ENCODE assay signal across 8 cellular contexts in the genomic region with DNA sequence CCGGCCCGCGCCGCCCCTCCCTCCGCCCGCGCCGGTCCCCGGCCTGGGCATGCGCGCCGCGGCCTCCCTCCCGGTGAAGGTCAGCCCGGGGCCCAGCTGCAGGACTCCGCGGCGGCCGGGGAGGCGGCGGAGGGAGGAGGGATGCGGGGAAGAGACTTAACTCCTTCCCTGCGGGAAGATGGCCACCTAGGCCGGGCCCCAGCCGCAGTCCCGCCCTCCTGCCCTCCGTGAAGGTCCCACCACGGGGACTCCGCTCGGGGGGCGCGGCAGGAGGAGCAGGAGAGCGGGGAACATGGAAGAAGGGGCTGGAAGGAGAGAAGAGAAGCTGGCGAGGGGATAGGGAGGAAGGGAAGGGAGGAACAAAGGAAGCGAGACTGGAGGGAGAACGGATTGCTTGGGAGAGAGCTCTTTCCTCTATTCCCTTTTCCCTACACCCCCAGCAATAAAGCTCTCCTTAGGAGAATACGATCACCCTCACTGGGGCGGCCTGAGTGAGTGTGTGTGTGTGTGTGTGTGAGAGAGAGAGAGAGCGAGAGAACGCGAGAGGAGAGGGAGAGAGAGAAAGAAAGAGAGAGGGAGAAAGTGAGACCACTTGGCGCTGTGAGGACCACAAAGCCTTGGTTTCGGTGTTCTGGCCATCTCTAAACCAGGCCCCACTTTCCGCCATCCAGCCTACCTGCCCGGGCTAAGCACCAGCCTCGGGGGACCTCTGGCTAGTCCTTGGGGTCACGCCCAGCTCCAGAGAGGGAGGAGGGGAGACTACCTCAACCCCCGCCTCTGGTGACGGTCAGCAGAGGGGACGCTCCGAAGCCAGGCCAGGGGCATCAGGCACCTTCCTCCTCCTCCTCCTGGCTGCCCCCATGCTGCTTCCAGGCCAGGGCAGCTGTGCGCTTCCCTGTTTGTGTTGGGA. TPM values are rescaled to one million over a fixed set of nuclear protein-coding genes. Genes with fewer than 3 reads are reported as not detected.
DNase-seq lines count a peak whose midpoint lies in the region; ATAC-seq and TF ChIP-seq lines count a peak whose summit lies in the region.

No MANE protein-coding gene starts in this region.

- H3K36me3 ChIP-seq in tibial nerve: no peaks in the 10 kb centered on the region

- H3K27ac ChIP-seq in tibial nerve: peak overlapping the region; percentile 84 to 99 (median 93)

- H3K9me3 ChIP-seq in tibial nerve: no peaks in the 10 kb centered on the region

- H3K27me3 ChIP-seq in tibial nerve: no peaks in the 10 kb centered on the region

- H3K4me1 ChIP-seq in tibial nerve: peaks cover 0 to 52% (median 26%) of the 10 kb centered on the region in 4 donors

- peak in 1 of 2 donors; percentile 6 for TF ChIP-seq POLR2A in tibial nerve (IDR thresholded peaks at IDR 0.05)

- TF ChIP-seq CTCF in epithelial cell of esophagus (IDR thresholded peaks at IDR 0.05; ENCODE audit: insufficient read depth, low read depth, low read length, missing control alignments) (no peak), tibial nerve (IDR thresholded peaks at IDR 0.05) (no peak)

- no peak for ATAC-seq in GM21529 (IDR thresholded peaks at IDR 0.05; ENCODE audit: unreplicated experiment)

- H3K4me3 ChIP-seq in epithelial cell of esophagus (ENCODE audit: low read length) (peak overlapping the region; percentile 53), tibial nerve (peak overlapping the region; percentile 52 to 90 (median 71))

- peak in 1 of 2 donors; percentile 68 for TF ChIP-seq EP300 in tibial nerve (IDR thresholded peaks at IDR 0.05)

- 4 to 5% methylated on average over 29 to 48 of the region's 52 CpGs for WGBS in tibial nerve, 2 donors

- DNase-seq in NCI-H146 (lab: John Stamatoyannopoulos, UW) (peak; percentile 56), NCI-H146 treated with DMSO at 0.1 percent for 48 hours (lab: John Stamatoyannopoulos, UW; ENCODE audit: unreplicated experiment) (no peak), RKO (ENCODE audit: low spot score) (peak; percentile 75), epithelial cell of esophagus (ENCODE audit: low read depth) (no peak), midbrain (lab: John Stamatoyannopoulos, UW) (peak; percentile 85), tibial nerve (ENCODE audit: low spot score in 2 of 2) (peak; percentile 45 to 50), NCI-H524 treated with DMSO at 0.1 percent for 48 hours (lab: John Stamatoyannopoulos, UW) (no peak)

RNA-seq across cellular contexts. Expression of a gene that starts 3.7 kb away (rescaled TPM):
- total RNA-seq in tibial nerve: 10 to 100 TPM; 55.5 to 97.2 (median 77.3) TPM

RNA-seq across cellular contexts. Expression of a gene that starts 19.9 kb away (rescaled TPM):
- 10 to 100 TPM; 34.5 to 58.5 (median 40.2) TPM for total RNA-seq in tibial nerve

RNA-seq across cellular contexts. Expression of a gene that starts 25.2 kb away (rescaled TPM):
- total RNA-seq in tibial nerve: 10 to 100 TPM; 34.3 to 72.9 (median 34.9) TPM

RNA-seq across cellular contexts. Expression of a gene that starts 41.9 kb away (rescaled TPM):
- total RNA-seq in tibial nerve: not detected

Comparison
In these comparisons a context has a peak if more than half of its experiments do, and no peak if none do; other contexts are left out.
1. DNase-seq: peak in NCI-H146 (single experiment), RKO (single experiment), midbrain (single experiment) and tibial nerve (2 of 2); none in NCI-H146 treated with DMSO at 0.1 percent for 48 hours (single experiment), epithelial cell of esophagus (single experiment) and NCI-H524 treated with DMSO at 0.1 percent for 48 hours (single experiment).